Comparison of ENCODE assay signal across 17 cellular contexts in the genomic region with DNA sequence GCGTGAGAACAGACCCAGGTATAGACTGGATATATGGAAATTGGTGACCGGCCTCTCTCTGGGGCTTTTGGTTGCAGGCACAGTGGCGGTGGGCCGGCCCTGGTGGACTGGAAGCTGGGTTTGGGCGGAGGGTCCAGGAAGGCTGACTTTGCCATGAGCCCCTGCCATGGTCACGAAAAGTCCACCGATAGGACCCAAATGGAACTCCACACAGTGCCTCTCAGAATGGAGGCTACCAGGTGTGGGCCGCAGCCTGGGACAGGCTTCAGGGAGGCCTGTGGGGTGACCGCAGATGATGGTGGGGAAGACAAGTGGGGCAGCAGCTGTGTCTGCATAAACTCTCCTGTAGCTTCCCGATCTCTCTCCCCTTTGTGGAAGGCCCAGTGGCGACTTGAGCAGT.
DNase-seq lines count a peak whose midpoint lies in the region; ATAC-seq and TF ChIP-seq lines count a peak whose summit lies in the region.
"Had no signal": no experiment of that assay in that cellular context is flagged by ENCODE, and none has a peak within 500 bp of the region (broad histone marks: within the 10 kb centered on the region; RNA-seq: fewer than 3 reads in every experiment).

No MANE protein-coding gene starts in this region.

- H3K79me2 ChIP-seq in neural progenitor cell (ENCODE audit: low read depth), result no peaks in the 10 kb centered on the region

- peaks cover 81% of the 10 kb centered on the region for H3K4me1 Mint-ChIP-seq in neural progenitor cell

- peak; percentile 39 for DNase-seq in activated CD8-positive, alpha-beta memory T cell treated with anti-CD3 and anti-CD28 coated beads, Interleukin-2, amount 50 U/mL, for 48 hours
- no peak for DNase-seq in activated CD8-positive, alpha-beta memory T cell treated with anti-CD3 and anti-CD28 coated beads, Interleukin-2, amount 50 U/mL, for 4 hours
- peak; percentile 29 for DNase-seq in left lobe of liver (ENCODE audit: low spot score)
- no peak for DNase-seq in neural progenitor cell (ENCODE audit: low spot score)
- peak; percentile 23 for DNase-seq in sciatic nerve (ENCODE audit: low spot score)
- no peak for DNase-seq in OCI-M1 (lab: John Stamatoyannopoulos, UW)
- no peak for DNase-seq in anterior cingulate cortex (lab: John Stamatoyannopoulos, UW)
- DNase-seq: BE2C; CD4-positive, alpha-beta memory T cell; DND-41; GDM1; HFFc6 had no signal

- H4K20me1 ChIP-seq in neural progenitor cell (ENCODE audit: low read depth), result no peaks in the 10 kb centered on the region

- no peak for ATAC-seq in left lobe of liver
- ATAC-seq in sciatic nerve, result no peak
- ATAC-seq in HG03521 (IDR thresholded peaks at IDR 0.05; ENCODE audit: unreplicated experiment), result no peak
- ATAC-seq: A549, HepG2 had no signal

- TF ChIP-seq CTCF in neural progenitor cell (IDR thresholded peaks at IDR 0.05), result no peak

- no peak overlapping the region for H2AFZ ChIP-seq in neural progenitor cell (replicated peaks)

- no peak overlapping the region for H3K4me3 ChIP-seq in neural progenitor cell
- H3K4me3 ChIP-seq: A549, HAP-1 had no signal

- H3K4me2 ChIP-seq in neural progenitor cell, result no peak overlapping the region
- H3K4me2 ChIP-seq: A549 had no signal

- no peak overlapping the region for H3K27ac ChIP-seq in neural progenitor cell
- H3K27ac ChIP-seq: A549, C4-2B had no signal

- peaks cover 11% of the 10 kb centered on the region for H3F3A ChIP-seq in neural progenitor cell (ENCODE audit: low read depth)

- intact Hi-C loops in sciatic nerve (cut with DNase I), result no loop called here

- no peaks in the 10 kb centered on the region for H3K36me3 ChIP-seq in neural progenitor cell
- H3K36me3 ChIP-seq: BE2C, HAP-1 had no signal

- no peak overlapping the region for H3K9ac ChIP-seq in neural progenitor cell

- peaks cover 17% of the 10 kb centered on the region for H3K9me3 Mint-ChIP-seq in neural progenitor cell
- H3K9me3 Mint-ChIP-seq: HFFc6 had no signal

- peaks cover 11% of the 10 kb centered on the region for H3K4me1 ChIP-seq in neural progenitor cell
- H3K4me1 ChIP-seq: A549, BE2C, HAP-1 had no signal

- no peak overlapping the region for H3K4me3 Mint-ChIP-seq in neural progenitor cell
- H3K4me3 Mint-ChIP-seq: CD4-positive, alpha-beta memory T cell; HFFc6 had no signal

- no peaks in the 10 kb centered on the region for H3K9me3 ChIP-seq in neural progenitor cell (ENCODE audit: low read depth)
- H3K9me3 ChIP-seq: BE2C, HAP-1 had no signal

- peaks cover 6% of the 10 kb centered on the region for H3K27me3 ChIP-seq in neural progenitor cell

- peaks cover 2% of the 10 kb centered on the region for H3K36me3 Mint-ChIP-seq in neural progenitor cell
- H3K36me3 Mint-ChIP-seq: CD4-positive, alpha-beta memory T cell had no signal

- peaks cover 15% of the 10 kb centered on the region for H3K27me3 Mint-ChIP-seq in neural progenitor cell (ENCODE audit: insufficient read depth, low read depth)

- H3K27ac Mint-ChIP-seq in neural progenitor cell, result peak overlapping the region; percentile 97
- H3K27ac Mint-ChIP-seq: CD4-positive, alpha-beta memory T cell; HFFc6 had no signal

Comparison
In these comparisons a context has a peak if more than half of its experiments do, and no peak if none do; other contexts are left out.
1. DNase-seq: peak in activated CD8-positive, alpha-beta memory T cell treated with anti-CD3 and anti-CD28 coated beads, Interleukin-2, amount 50 U/mL, for 48 hours (single experiment), left lobe of liver (single experiment) and sciatic nerve (single experiment); none in activated CD8-positive, alpha-beta memory T cell treated with anti-CD3 and anti-CD28 coated beads, Interleukin-2, amount 50 U/mL, for 4 hours (single experiment), neural progenitor cell (single experiment), OCI-M1 (single experiment) and anterior cingulate cortex (0 of 58).